Comparison of ENCODE assay signal across 8 cellular contexts in the genomic region with DNA sequence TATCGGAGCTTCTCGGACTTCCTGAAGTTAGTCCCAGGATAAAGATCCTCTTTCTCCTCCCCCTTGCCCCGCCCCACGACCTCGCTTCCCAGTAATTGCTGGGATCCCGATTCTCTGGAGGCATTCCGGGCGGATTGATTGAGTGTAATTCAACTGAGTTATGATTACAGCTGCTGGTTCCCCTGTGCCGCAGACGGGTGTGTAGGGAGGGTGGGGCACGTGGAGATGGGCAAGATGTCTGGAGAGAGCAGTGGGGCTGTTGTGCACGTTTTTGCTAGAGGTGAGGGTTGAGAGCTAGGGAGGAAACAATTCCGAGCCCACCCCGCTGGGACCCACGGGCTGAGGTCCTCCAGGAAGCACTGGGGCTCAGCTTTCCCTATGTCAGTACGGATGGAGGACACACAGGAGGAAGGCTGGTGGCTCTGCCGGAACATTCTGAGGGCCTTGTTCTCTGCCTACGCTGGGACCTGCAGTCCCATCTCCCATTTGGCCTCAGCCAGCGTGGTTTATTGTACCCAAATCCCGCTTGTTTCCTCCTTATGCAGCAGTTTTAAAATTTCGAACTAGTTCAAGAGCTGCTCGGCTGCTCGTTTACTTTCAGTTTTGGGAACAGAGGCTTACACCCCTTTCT.
DNase-seq lines count a peak whose midpoint lies in the region; ATAC-seq and FAIRE-seq lines count a peak whose summit lies in the region.

No MANE protein-coding gene starts in this region.

- H3K4me3 ChIP-seq in iPS-11a (ENCODE audit: low read depth, low read length): peak overlapping the region; percentile 4

- H3K27ac Mint-ChIP-seq in T-helper 2 cell treated with Interferon-gamma antibody and Interleukin-4, amounts not matched to agents 5 μg/mL and 100 μg/mL, for 36 hours: peak overlapping the region; percentile 27
- H3K27ac Mint-ChIP-seq in stimulated activated effector memory CD8-positive, alpha-beta T cell treated with anti-CD3 and anti-CD28 coated beads, Interleukin-12 subunit alpha, Interleukin-12 subunit beta, amount 100 ng/mL, for 72 hours: peak overlapping the region; percentile 16

- peak overlapping the region; percentile 76 for H3K4me3 Mint-ChIP-seq in T-helper 2 cell treated with Interferon-gamma antibody and Interleukin-4, amounts not matched to agents 5 μg/mL and 100 μg/mL, for 36 hours
- H3K4me3 Mint-ChIP-seq in stimulated activated effector memory CD8-positive, alpha-beta T cell treated with anti-CD3 and anti-CD28 coated beads, Interleukin-12 subunit alpha, Interleukin-12 subunit beta, amount 100 ng/mL, for 72 hours: peak overlapping the region; percentile 73

- DNase-seq in GM19239 (ENCODE audit: insufficient read length, low spot score): no peak
- DNase-seq in T-helper 2 cell treated with Interferon-gamma antibody and Interleukin-4, amounts not matched to agents 5 μg/mL and 100 μg/mL, for 36 hours (ENCODE audit: low spot score): no peak
- DNase-seq in stimulated activated effector memory CD8-positive, alpha-beta T cell treated with anti-CD3 and anti-CD28 coated beads, Interleukin-12 subunit alpha, Interleukin-12 subunit beta, amount 100 ng/mL, for 72 hours (ENCODE audit: low spot score in 2 of 2): no peak
- DNase-seq in HCEC 1CT: no peak

- peaks cover 25% of the 10 kb centered on the region for H3K4me1 Mint-ChIP-seq in T-helper 2 cell treated with Interferon-gamma antibody and Interleukin-4, amounts not matched to agents 5 μg/mL and 100 μg/mL, for 36 hours (ENCODE audit: low read depth)
- peaks cover 49% of the 10 kb centered on the region for H3K4me1 Mint-ChIP-seq in stimulated activated effector memory CD8-positive, alpha-beta T cell treated with anti-CD3 and anti-CD28 coated beads, Interleukin-12 subunit alpha, Interleukin-12 subunit beta, amount 100 ng/mL, for 72 hours

- ATAC-seq in stimulated activated effector memory CD8-positive, alpha-beta T cell treated with anti-CD3 and anti-CD28 coated beads, Interleukin-12 subunit alpha, Interleukin-12 subunit beta, amount 100 ng/mL, for 72 hours: no peak
- no peak for ATAC-seq in GM21528 (IDR thresholded peaks at IDR 0.05; ENCODE audit: low FRiP score, unreplicated experiment)
- no peak for ATAC-seq in GM21367 (IDR thresholded peaks at IDR 0.05; ENCODE audit: unreplicated experiment)
- no peak for ATAC-seq in HG02588 (IDR thresholded peaks at IDR 0.05; ENCODE audit: unreplicated experiment)

- peaks cover 89% of the 10 kb centered on the region for H3K27me3 Mint-ChIP-seq in T-helper 2 cell treated with Interferon-gamma antibody and Interleukin-4, amounts not matched to agents 5 μg/mL and 100 μg/mL, for 36 hours (ENCODE audit: low read depth)

- H3K36me3 Mint-ChIP-seq in T-helper 2 cell treated with Interferon-gamma antibody and Interleukin-4, amounts not matched to agents 5 μg/mL and 100 μg/mL, for 36 hours (ENCODE audit: low read depth): peaks cover 13% of the 10 kb centered on the region
- H3K36me3 Mint-ChIP-seq in stimulated activated effector memory CD8-positive, alpha-beta T cell treated with anti-CD3 and anti-CD28 coated beads, Interleukin-12 subunit alpha, Interleukin-12 subunit beta, amount 100 ng/mL, for 72 hours: peaks cover 4% of the 10 kb centered on the region

- H3K9me3 Mint-ChIP-seq in T-helper 2 cell treated with Interferon-gamma antibody and Interleukin-4, amounts not matched to agents 5 μg/mL and 100 μg/mL, for 36 hours: peaks cover 9% of the 10 kb centered on the region
- no peaks in the 10 kb centered on the region for H3K9me3 Mint-ChIP-seq in stimulated activated effector memory CD8-positive, alpha-beta T cell treated with anti-CD3 and anti-CD28 coated beads, Interleukin-12 subunit alpha, Interleukin-12 subunit beta, amount 100 ng/mL, for 72 hours

- FAIRE-seq in GM19239 (lab: Jason Lieb, UNC): peak; percentile 68
